In genomic region chr1:91054780-91055481, GRCh38 we compare ENCODE assay signal across 13 cellular contexts. TPM values are rescaled to one million over a fixed set of nuclear protein-coding genes. Genes with fewer than 3 reads are reported as not detected.
DNase-seq lines count a peak whose midpoint lies in the region; ATAC-seq and TF ChIP-seq lines count a peak whose summit lies in the region.
"Had no signal": no experiment of that assay in that cellular context is flagged by ENCODE, and none has a peak within 500 bp of the region (broad histone marks: within the 10 kb centered on the region; RNA-seq: fewer than 3 reads in every experiment).

No MANE protein-coding gene starts in this region.

- TF ChIP-seq CTCF in GM06990 (IDR thresholded peaks at IDR 0.05; ENCODE audit: insufficient read depth, low read length, poor library complexity, severe bottlenecking), result no peak
- TF ChIP-seq CTCF in foreskin keratinocyte (conservative IDR thresholded peaks at IDR 0.05), result no peak

- H3K27me3 ChIP-seq in GM06990 (replicated peaks; ENCODE audit: control insufficient read depth, insufficient read depth, low read length) (no peaks in the 10 kb centered on the region), foreskin keratinocyte (no peaks in the 10 kb centered on the region)

- H3K4me3 ChIP-seq in GM06990 (replicated peaks; ENCODE audit: low read depth, low read length), result no peak overlapping the region

- H3K36me3 ChIP-seq in GM06990 (ENCODE audit: control insufficient read depth, insufficient read depth, low read length), result no peaks in the 10 kb centered on the region

- DNase-seq in GM06990 (ENCODE audit: extremely low read depth, insufficient read length) (peak; percentile 38), NOMO-1 treated with dmso at 0.1 percent for 144 hours (lab: John Stamatoyannopoulos, UW; ENCODE audit: unreplicated experiment) (peak; percentile 86), NCI-H2029 (lab: John Stamatoyannopoulos, UW) (no peak), foreskin keratinocyte (no peak), SK-N-DZ (ENCODE audit: low spot score) (no peak), NCI-H2081 (lab: John Stamatoyannopoulos, UW) (no peak)
- DNase-seq: AML-193; effector CD8-positive, alpha-beta T cell; HCEC 1CT; islet precursor cell; NCI-H187 treated with DMSO at 0.1 percent for 48 hours had no signal

- H3K4me1 ChIP-seq in foreskin keratinocyte, result no peaks in the 10 kb centered on the region

- peak; percentile 86 for ATAC-seq in GM19397 (IDR thresholded peaks at IDR 0.05; ENCODE audit: unreplicated experiment)
- peak; percentile 80 for ATAC-seq in HG02981 (IDR thresholded peaks at IDR 0.05; ENCODE audit: unreplicated experiment)
- ATAC-seq in foreskin keratinocyte, result no peak

- no peak overlapping the region for H3K27ac ChIP-seq in foreskin keratinocyte

RNA-seq across cellular contexts. Expression of gene ZNF644, which starts 33.1 kb away (rescaled TPM):
- total RNA-seq in foreskin keratinocyte, result 28.7 and 30.2 TPM in 2 replicates
- 10.0 and 11.5 TPM in 2 replicates for polyA plus RNA-seq in foreskin keratinocyte
- 22.2 and 31.9 TPM in 2 replicates for polyA plus RNA-seq in SK-N-DZ (2014; cell fraction: cytosol; rRNA removed)
- polyA plus RNA-seq in SK-N-DZ (2014; cell fraction: nucleus; rRNA removed), result 14.9 and 23.0 TPM in 2 replicates

Comparison
In these comparisons a context has a peak if more than half of its experiments do, and no peak if none do; other contexts are left out.
1. DNase-seq: peak in GM06990 (single experiment) and NOMO-1 treated with dmso at 0.1 percent for 144 hours (single experiment); none in NCI-H2029 (single experiment), foreskin keratinocyte (0 of 2), SK-N-DZ (single experiment) and NCI-H2081 (0 of 2).